ENCODE assay signal across 8 cellular contexts in genomic region chr10:22325948-22326702, GRCh38. TPM values are rescaled to one million over a fixed set of nuclear protein-coding genes. Genes with fewer than 3 reads are reported as not detected.
DNase-seq lines count a peak whose midpoint lies in the region; ATAC-seq and TF ChIP-seq lines count a peak whose summit lies in the region.

No MANE protein-coding gene starts in this region.

- peak overlapping the region; percentile 72 for H3K4me2 ChIP-seq in neural progenitor cell

- TF ChIP-seq CTCF in CD14-positive monocyte (IDR thresholded peaks at IDR 0.05): no peak
- TF ChIP-seq CTCF in LNCaP clone FGC (IDR thresholded peaks at IDR 0.05; ENCODE audit: control insufficient read depth, extremely low read depth, insufficient read depth): no peak
- peak; percentile 5 for TF ChIP-seq CTCF in neural progenitor cell (IDR thresholded peaks at IDR 0.05)

- H3K4me3 ChIP-seq in LNCaP clone FGC (ENCODE audit: low read depth, low read length) (peak overlapping the region; percentile 67), ectodermal cell (ENCODE audit: insufficient read depth, low read depth, low read length) (peak overlapping the region; percentile 36), neural progenitor cell (peak overlapping the region; percentile 44)

- H3K27ac ChIP-seq in ectodermal cell (ENCODE audit: insufficient read depth, low read depth, low read length, poor library complexity, severe bottlenecking) (no peak overlapping the region), neural progenitor cell (no peak overlapping the region)

- intact Hi-C loops in CD14-positive monocyte (cut with micrococcal nuclease): loop anchor here in 1 of 2 donors (10.0 kb wide), 1 partner anchor 791 kb away; the partner anchor contains the start of gene MLLT10

- H3K36me3 Mint-ChIP-seq in CD14-positive monocyte (peaks cover 29 to 49% of the 10 kb centered on the region in 2 donors), neural progenitor cell (peaks cover 20% of the 10 kb centered on the region)

- H3F3A ChIP-seq in neural progenitor cell (ENCODE audit: low read depth): peaks cover 39% of the 10 kb centered on the region

- H3K9me3 Mint-ChIP-seq in CD14-positive monocyte (peaks cover 0 to 10% (median 5%) of the 10 kb centered on the region in 7 donors), neural progenitor cell (peaks cover 4% of the 10 kb centered on the region)

- H2AFZ ChIP-seq in neural progenitor cell (replicated peaks): no peak overlapping the region

- H3K27ac Mint-ChIP-seq in CD14-positive monocyte (peak overlapping the region in 2 of 7 donors; percentile 33 to 53), neural progenitor cell (no peak overlapping the region)

- peaks cover 53% of the 10 kb centered on the region for H4K20me1 ChIP-seq in neural progenitor cell (ENCODE audit: low read depth)

- 12 to 15% methylated on average over 17 to 18 of the region's 18 CpGs for WGBS in ectodermal cell, 2 experiments

- H3K4me3 Mint-ChIP-seq in CD14-positive monocyte: peak overlapping the region; percentile 80 to 86
- H3K4me3 Mint-ChIP-seq in neural progenitor cell: peak overlapping the region; percentile 89

- H3K4me1 Mint-ChIP-seq in CD14-positive monocyte: peaks cover 32% of the 10 kb centered on the region
- H3K4me1 Mint-ChIP-seq in neural progenitor cell: peaks cover 40% of the 10 kb centered on the region

- DNase-seq in CD14-positive monocyte (ENCODE audit: low spot score) (no peak), LNCaP clone FGC (ENCODE audit: low read depth) (no peak), neural progenitor cell (ENCODE audit: low spot score) (peak; percentile 30), DMS79 treated with DMSO at 0.1 percent for 48 hours (lab: John Stamatoyannopoulos, UW) (no peak), retina (no peak)

- peaks cover 37 to 48% (median 40%) of the 10 kb centered on the region in 3 donors for H3K27me3 Mint-ChIP-seq in CD14-positive monocyte (ENCODE audit: low read depth in 3 of 3)
- H3K27me3 Mint-ChIP-seq in neural progenitor cell (ENCODE audit: insufficient read depth, low read depth): peaks cover 20% of the 10 kb centered on the region

- H3K27me3 ChIP-seq in ectodermal cell (ENCODE audit: control insufficient read depth, insufficient read depth, low read length, poor library complexity, severe bottlenecking) (peaks cover 60% of the 10 kb centered on the region), neural progenitor cell (peaks cover 87% of the 10 kb centered on the region)

- peaks cover 32% of the 10 kb centered on the region for H3K79me2 ChIP-seq in neural progenitor cell (ENCODE audit: low read depth)

- peaks cover 28% of the 10 kb centered on the region for H3K4me1 ChIP-seq in ectodermal cell (ENCODE audit: control insufficient read depth, insufficient read depth, low read length)
- peaks cover 17% of the 10 kb centered on the region for H3K4me1 ChIP-seq in neural progenitor cell

- no peak overlapping the region for H3K9ac ChIP-seq in neural progenitor cell

- ATAC-seq in GM21367 (IDR thresholded peaks at IDR 0.05; ENCODE audit: unreplicated experiment) (no peak), GM21526 (IDR thresholded peaks at IDR 0.05; ENCODE audit: low FRiP score, unreplicated experiment) (no peak)

- H3K9me3 ChIP-seq in ectodermal cell (ENCODE audit: control insufficient read depth, low read length): no peaks in the 10 kb centered on the region
- no peaks in the 10 kb centered on the region for H3K9me3 ChIP-seq in neural progenitor cell (ENCODE audit: low read depth)

- peaks cover 9% of the 10 kb centered on the region for H3K36me3 ChIP-seq in ectodermal cell (ENCODE audit: control insufficient read depth, insufficient read depth, low read length)
- no peaks in the 10 kb centered on the region for H3K36me3 ChIP-seq in neural progenitor cell

RNA-seq across cellular contexts. Expression of gene BMI1, which starts 5.2 kb away (rescaled TPM):
- 10 to 100 TPM in 1 of 2 donors, 1 to 10 TPM in 1; 7.5 to 11.0 TPM for polyA plus RNA-seq in CD14-positive monocyte
- polyA plus RNA-seq in ectodermal cell (2013, experiment 1 of 4): 35.4 TPM
- 35.2 TPM for polyA plus RNA-seq in ectodermal cell (2013, experiment 2 of 4)
- 34.1 TPM for polyA plus RNA-seq in ectodermal cell (2013, experiment 3 of 4)
- polyA plus RNA-seq in ectodermal cell (2013, experiment 4 of 4): 40.3 TPM
- total RNA-seq in neural progenitor cell (ENCODE audit: low replicate concordance): 39.9 and 59.1 TPM in 2 replicates

RNA-seq across cellular contexts. Expression of gene COMMD3, which starts 9.9 kb away (rescaled TPM):
- polyA plus RNA-seq in CD14-positive monocyte: 100 to 1,000 TPM; 138 to 140 TPM
- 20.5 TPM for polyA plus RNA-seq in ectodermal cell (2013, experiment 1 of 4)
- polyA plus RNA-seq in ectodermal cell (2013, experiment 2 of 4): 22.0 TPM
- polyA plus RNA-seq in ectodermal cell (2013, experiment 3 of 4): 19.9 TPM
- polyA plus RNA-seq in ectodermal cell (2013, experiment 4 of 4): 23.6 TPM
- total RNA-seq in neural progenitor cell (ENCODE audit: low replicate concordance): 13.6 and 16.3 TPM in 2 replicates

RNA-seq across cellular contexts. Expression of gene SPAG6, which starts 19.2 kb away (rescaled TPM):
- under 1 TPM in 1 of 2 donors, not detected in 1; 0.11 TPM for polyA plus RNA-seq in CD14-positive monocyte
- 2.5 TPM for polyA plus RNA-seq in ectodermal cell (2013, experiment 1 of 4)
- polyA plus RNA-seq in ectodermal cell (2013, experiment 2 of 4): 3.5 TPM
- 2.4 TPM for polyA plus RNA-seq in ectodermal cell (2013, experiment 3 of 4)
- 3.4 TPM for polyA plus RNA-seq in ectodermal cell (2013, experiment 4 of 4)
- 0.71 and 2.3 TPM in 2 replicates for total RNA-seq in neural progenitor cell (ENCODE audit: low replicate concordance)
